Comparison of ENCODE assay signal across 17 cellular contexts in the genomic region with DNA sequence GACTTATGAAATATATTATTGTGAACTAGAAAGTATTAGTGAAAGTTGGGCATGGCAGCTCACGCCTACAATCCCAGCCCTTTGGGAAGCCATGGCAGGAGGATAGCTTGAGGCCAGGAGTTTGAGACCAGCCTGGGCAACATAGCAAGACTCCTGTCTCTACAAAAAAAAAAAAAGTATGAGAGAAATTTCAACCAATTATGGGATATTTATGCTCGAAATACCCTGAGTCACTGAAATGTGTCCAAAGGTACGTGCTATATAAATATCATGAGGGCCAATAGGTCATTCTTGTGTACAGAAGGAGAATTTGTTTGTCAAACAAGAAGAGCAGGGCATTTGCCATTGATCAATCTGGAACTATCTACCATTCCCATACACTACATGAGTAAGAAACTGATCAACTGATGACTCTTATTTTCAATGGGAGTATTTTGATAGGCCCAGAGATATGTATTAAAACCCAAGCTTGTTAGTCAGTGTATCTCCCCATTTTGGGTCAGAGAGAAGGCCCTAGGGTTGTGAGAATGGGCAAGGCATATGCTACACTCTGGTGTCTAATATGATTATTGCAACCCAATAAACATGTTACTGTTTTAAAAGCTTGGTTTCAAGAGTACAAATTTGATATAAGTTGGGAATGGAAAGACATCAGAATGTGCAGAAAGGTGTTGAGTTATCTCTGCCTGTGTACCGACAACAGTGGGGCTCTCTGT. TPM values are rescaled to one million over a fixed set of nuclear protein-coding genes. Genes with fewer than 3 reads are reported as not detected.
DNase-seq lines count a peak whose midpoint lies in the region; ATAC-seq and TF ChIP-seq lines count a peak whose summit lies in the region.
"Had no signal": no experiment of that assay in that cellular context is flagged by ENCODE, and none has a peak within 500 bp of the region (broad histone marks: within the 10 kb centered on the region; RNA-seq: fewer than 3 reads in every experiment).

No MANE protein-coding gene starts in this region.

- H3K27me3 ChIP-seq in KMS-11 (ENCODE audit: insufficient read depth, low read depth) (no peaks in the 10 kb centered on the region), osteoblast (ENCODE audit: insufficient read depth, low read length) (no peaks in the 10 kb centered on the region)
- H3K27me3 ChIP-seq: colonic mucosa, tibial artery had no signal

- H3K4me3 ChIP-seq in KMS-11 (IDR thresholded peaks at IDR 0.05; ENCODE audit: insufficient read depth, low read depth, low read length) (no peak overlapping the region), choroid plexus epithelial cell (ENCODE audit: low read depth, low read length) (no peak overlapping the region), osteoblast (ENCODE audit: insufficient read depth, low read length) (no peak overlapping the region)
- H3K4me3 ChIP-seq: colonic mucosa, tibial artery had no signal

- H4K20me1 ChIP-seq in KMS-11 (ENCODE audit: insufficient read depth): no peaks in the 10 kb centered on the region
- no peaks in the 10 kb centered on the region for H4K20me1 ChIP-seq in osteoblast (ENCODE audit: insufficient read depth, low read length)

- no peaks in the 10 kb centered on the region for H3K9me3 ChIP-seq in osteoblast (ENCODE audit: low read depth, low read length)
- H3K9me3 ChIP-seq: colonic mucosa, tibial artery had no signal

- peaks cover 7% of the 10 kb centered on the region for H3K4me1 ChIP-seq in KMS-11 (ENCODE audit: low read depth, poor library complexity, severe bottlenecking)
- H3K4me1 ChIP-seq in osteoblast (ENCODE audit: insufficient read depth, low read length): no peaks in the 10 kb centered on the region
- H3K4me1 ChIP-seq: colonic mucosa, tibial artery had no signal

- H3K4me2 ChIP-seq in KMS-11 (no peak overlapping the region), osteoblast (ENCODE audit: insufficient read depth, low read length) (no peak overlapping the region)

- H3K27ac ChIP-seq in KMS-11 (no peak overlapping the region), osteoblast (ENCODE audit: low read depth, low read length) (no peak overlapping the region)
- H3K27ac ChIP-seq: colonic mucosa, tibial artery had no signal

- TF ChIP-seq CTCF in KMS-11 (conservative IDR thresholded peaks at IDR 0.05; ENCODE audit: low read depth, low read length) (0 out of 2 replicates have a peak, but pooled peaks have one; percentile 15), choroid plexus epithelial cell (conservative IDR thresholded peaks at IDR 0.05; ENCODE audit: low read depth, low read length) (peak; percentile 41), osteoblast (IDR thresholded peaks at IDR 0.05; ENCODE audit: extremely low read depth, low read depth, low read length) (peak; percentile 31)

- no peaks in the 10 kb centered on the region for H3K79me2 ChIP-seq in KMS-11 (ENCODE audit: insufficient read depth, low read depth)
- no peaks in the 10 kb centered on the region for H3K79me2 ChIP-seq in osteoblast (ENCODE audit: insufficient read depth, low read length)

- DNase-seq in ELR (ENCODE audit: low read depth) (peak; percentile 24), choroid plexus epithelial cell (ENCODE audit: low read depth) (peak; percentile 26), osteoblast (ENCODE audit: insufficient read length, low spot score, missing footprints) (no peak), HUDEP-2 (lab: John Stamatoyannopoulos, UW; ENCODE audit: unreplicated experiment in 76 of 76) (no peak), iPS-NIHi11 (ENCODE audit: low spot score) (no peak)
- DNase-seq: activated CD4-positive, alpha-beta T cell treated with anti-CD3 and anti-CD28 coated beads, Interleukin-2, amount 10 ng/mL, durations not matched to agents 7 days and 5 days; activated T-cell treated with anti-CD3 and anti-CD28 coated beads, Interleukin-2, amount 50 U/mL, for 24 hours; colonic mucosa; erythroblast; hippocampal formation; natural killer cell; SHP77; stimulated activated CD4-positive, alpha-beta T cell treated with anti-CD3 and anti-CD28 coated beads, Interleukin-1b, Interleukin-23, amount 100 ng/mL, for 48 hours; T1000; tibial artery had no signal

- no peak for ATAC-seq in HG03097 (IDR thresholded peaks at IDR 0.05; ENCODE audit: low FRiP score, unreplicated experiment)
- ATAC-seq: natural killer cell had no signal

- H3K9ac ChIP-seq in KMS-11: no peak overlapping the region

- H3K36me3 ChIP-seq in KMS-11 (ENCODE audit: insufficient read depth) (no peaks in the 10 kb centered on the region), osteoblast (ENCODE audit: insufficient read depth, low read length) (no peaks in the 10 kb centered on the region)
- H3K36me3 ChIP-seq: colonic mucosa, tibial artery had no signal

- H2AFZ ChIP-seq in KMS-11 (ENCODE audit: low read depth): no peak overlapping the region
- H2AFZ ChIP-seq in osteoblast (ENCODE audit: low read length): no peak overlapping the region

RNA-seq across cellular contexts. Expression of a gene that starts 21.7 kb away (rescaled TPM):
- total RNA-seq in osteoblast: 10.6 and 14.1 TPM in 2 replicates

Comparison
In these comparisons a context has a peak if more than half of its experiments do, and no peak if none do; other contexts are left out.
1. DNase-seq: peak in ELR (single experiment) and choroid plexus epithelial cell (single experiment); none in osteoblast (single experiment), HUDEP-2 (0 of 76) and iPS-NIHi11 (single experiment).
2. Peak in every context shown above with its lines, with median percentiles within 50 percentile points of each other: CTCF ChIP-seq.